8 cellular contexts compared by ENCODE assay signal in the genomic region with DNA sequence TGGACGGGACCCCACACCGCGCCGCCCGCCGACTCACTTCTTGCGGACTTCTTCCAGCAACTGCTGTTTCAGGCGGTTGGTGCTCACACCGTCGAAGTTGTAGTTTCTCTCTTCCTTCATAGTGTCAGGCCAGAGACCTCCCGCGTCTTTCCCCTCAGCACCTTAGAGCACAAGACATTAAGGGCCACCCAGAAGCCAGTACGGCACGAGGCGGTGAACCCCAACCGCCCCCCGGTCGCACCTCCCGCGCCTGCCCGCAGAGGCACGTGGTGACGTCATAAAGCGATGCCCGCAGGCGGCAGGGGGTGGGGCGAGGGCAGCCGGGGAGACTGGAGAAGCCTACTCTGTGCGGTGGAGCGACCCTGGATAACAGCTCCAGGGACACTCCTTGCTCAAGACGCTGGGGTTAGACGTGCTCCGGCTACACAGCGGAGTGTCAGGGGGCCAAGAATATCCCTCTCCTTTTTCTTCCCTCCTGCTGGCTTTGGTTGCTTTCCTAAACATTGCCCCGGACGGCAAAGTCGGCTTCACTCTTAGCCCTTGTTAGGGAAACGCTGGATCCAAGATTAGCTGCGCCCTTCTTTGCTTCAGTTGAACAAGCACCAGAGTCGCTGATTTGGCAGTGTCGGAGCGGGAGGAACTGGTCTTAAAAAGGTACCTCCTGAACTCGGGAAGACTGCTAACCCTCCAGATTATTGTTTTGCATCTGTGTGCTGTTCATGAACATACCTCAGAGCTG.
DNase-seq lines count a peak whose midpoint lies in the region; ATAC-seq lines count a peak whose summit lies in the region.

Gene CCDC169 (minus strand): TSS at position 215 of the 739 bp plus-strand sequence. CDS start 95 bp downstream, at position 120.

- ATAC-seq in HG02852 (IDR thresholded peaks at IDR 0.05; ENCODE audit: unreplicated experiment) = peak; percentile 63

- peak; percentile 84 for DNase-seq in ELR (ENCODE audit: low read depth)
- DNase-seq in NOMO-1 treated with DMSO at 0.1 percent for 48 hours (lab: John Stamatoyannopoulos, UW; ENCODE audit: unreplicated experiment) = peak; percentile 37
- peak; percentile 43 for DNase-seq in activated T-cell treated with anti-CD3 and anti-CD28 coated beads for 1 hour (ENCODE audit: low read depth)
- peak; percentile 42 for DNase-seq in epidermal melanocyte (ENCODE audit: insufficient read length, low spot score)
- peak; percentile 72 for DNase-seq in midbrain (lab: John Stamatoyannopoulos, UW)
- DNase-seq in stimulated activated CD8-positive, alpha-beta memory T cell treated with anti-CD3 and anti-CD28 coated beads, Interleukin-15, amount 100 ng/mL, for 4 hours (ENCODE audit: low read depth in 2 of 2) = peak; percentile 13
- DNase-seq in NK-92 (lab: John Stamatoyannopoulos, UW; ENCODE audit: unreplicated experiment) = no peak
